Comparison of ENCODE assay signal across 9 cellular contexts in genomic region chr3:154954750-154955149, GRCh38.
A peak's percentile ranks its signal among the peaks of the same experiment; 100 is the strongest.
DNase-seq lines count a peak whose midpoint lies in the region; TF ChIP-seq lines count a peak whose summit lies in the region.
"Had no signal": no experiment of that assay in that cellular context is flagged by ENCODE, and none has a peak within 500 bp of the region (broad histone marks: within the 10 kb centered on the region; RNA-seq: fewer than 3 reads in every experiment).

No MANE protein-coding gene starts in this region.

- H2BK5ac ChIP-seq in mesenchymal stem cell (ENCODE audit: low read depth, low read length, poor library complexity, severe bottlenecking), result no peak overlapping the region

- H3K27ac ChIP-seq in mesenchymal stem cell (ENCODE audit: low read length, poor library complexity, severe bottlenecking), result no peak overlapping the region
- H3K27ac ChIP-seq in coronary artery, result no peak overlapping the region

- H3K27me3 Mint-ChIP-seq in Calu3 (ENCODE audit: unreplicated experiment), result no peaks in the 10 kb centered on the region

- peaks cover 13% of the 10 kb centered on the region for H3K4me1 Mint-ChIP-seq in Calu3 (ENCODE audit: low read depth, unreplicated experiment)

- H3K79me1 ChIP-seq in mesenchymal stem cell (replicated peaks; ENCODE audit: low read length, poor library complexity, severe bottlenecking), result no peaks in the 10 kb centered on the region

- peaks cover 9% of the 10 kb centered on the region for H3K9me3 ChIP-seq in mesenchymal stem cell (ENCODE audit: control insufficient read depth, low read length)

- no peaks in the 10 kb centered on the region for H3K36me3 ChIP-seq in mesenchymal stem cell (ENCODE audit: control insufficient read depth in 1 of 2, insufficient read depth in 2 of 2, low read depth in 1 of 2, low read length in 2 of 2)

- in situ Hi-C loops in astrocyte of the spinal cord (cut with HindIII; ENCODE audit: low sequenced_read_pairs), result no loop called here

- no peak overlapping the region for H2BK15ac ChIP-seq in mesenchymal stem cell (ENCODE audit: low read depth, poor library complexity, severe bottlenecking)

- no peaks in the 10 kb centered on the region for H3K36me3 Mint-ChIP-seq in Calu3 (ENCODE audit: insufficient read depth, unreplicated experiment)

- H2AK5ac ChIP-seq in mesenchymal stem cell (ENCODE audit: low read length, severe bottlenecking), result no peak overlapping the region

- DNase-seq in Calu3, result no peak
- peak; percentile 19 for DNase-seq in LNCaP clone FGC (ENCODE audit: low read depth)
- peak; percentile 60 for DNase-seq in astrocyte of the spinal cord (ENCODE audit: low read depth, low spot score)
- DNase-seq in mesenchymal stem cell, result peak; percentile 59
- no peak for DNase-seq in NCI-H2196 (lab: John Stamatoyannopoulos, UW; ENCODE audit: unreplicated experiment)
- no peak for DNase-seq in coronary artery (ENCODE audit: low spot score)
- no peak for DNase-seq in 8988T
- no peak for DNase-seq in DMS79 (lab: John Stamatoyannopoulos, UW)
- DNase-seq: activated naive CD4-positive, alpha-beta T cell treated with anti-CD3 and anti-CD28 coated beads for 36 hours had no signal

- WGBS in mesenchymal stem cell, result no CpG with 5 or more reads among the region's 1 CpG

- H2AFZ ChIP-seq in mesenchymal stem cell (ENCODE audit: low read depth, low read length), result no peak overlapping the region

- H3K23ac ChIP-seq in mesenchymal stem cell (ENCODE audit: low read length in 2 of 2), result no peak overlapping the region

- BruUV-seq in Calu3 (replicated peaks; lab: Mats Ljungman, UMichigan), result no TSS peak

- no peak overlapping the region for H3K18ac ChIP-seq in mesenchymal stem cell (ENCODE audit: low read depth in 1 of 2, low read length in 2 of 2)

- H3K4me3 Mint-ChIP-seq in Calu3 (ENCODE audit: low read depth, unreplicated experiment), result no peak overlapping the region
- H3K4me3 Mint-ChIP-seq: activated naive CD4-positive, alpha-beta T cell treated with anti-CD3 and anti-CD28 coated beads for 36 hours had no signal

- peak; percentile 37 for TF ChIP-seq CTCF in Calu3 (IDR thresholded peaks at IDR 0.05; ENCODE audit: unreplicated experiment)
- TF ChIP-seq CTCF in LNCaP clone FGC (IDR thresholded peaks at IDR 0.05; ENCODE audit: control insufficient read depth, extremely low read depth, insufficient read depth), result peak; percentile 46
- peak; percentile 47 for TF ChIP-seq CTCF in astrocyte of the spinal cord (IDR thresholded peaks at IDR 0.05; ENCODE audit: low read depth, low read length)
- no peak for TF ChIP-seq CTCF in coronary artery (IDR thresholded peaks at IDR 0.05)

- H4K91ac ChIP-seq in mesenchymal stem cell (ENCODE audit: low read length), result no peak overlapping the region

- H3K4me2 ChIP-seq in mesenchymal stem cell (ENCODE audit: low read length, poor library complexity, severe bottlenecking), result no peak overlapping the region

- H3K14ac ChIP-seq in mesenchymal stem cell (ENCODE audit: low read length in 2 of 2), result no peak overlapping the region

- CTCF ChIA-PET in Calu3 (lab: Charles Lee), result interaction anchor here (0.7 to 0.8 kb wide), 2 partner anchors 367 to 1300 kb away, joined by 5 to 10 read pairs; no protein-coding TSS in a partner anchor

- no peak overlapping the region for H4K8ac ChIP-seq in mesenchymal stem cell (ENCODE audit: low read length)

- intact Hi-C loops in Calu3 (cut with micrococcal nuclease; ENCODE audit: unreplicated experiment), result loop anchor here (1.0 to 10.0 kb wide), 4 partner anchors 128 to 750 kb away; partner anchors contain the start of gene MME

- no peak overlapping the region for H2BK120ac ChIP-seq in mesenchymal stem cell (ENCODE audit: low read depth, low read length)

- no peak overlapping the region for H3K27ac Mint-ChIP-seq in Calu3 (ENCODE audit: unreplicated experiment)
- H3K27ac Mint-ChIP-seq: activated naive CD4-positive, alpha-beta T cell treated with anti-CD3 and anti-CD28 coated beads for 36 hours had no signal

- H3K4ac ChIP-seq in mesenchymal stem cell (ENCODE audit: low read depth in 1 of 2, low read length in 2 of 2), result no peak overlapping the region

- no peaks in the 10 kb centered on the region for H3K4me1 ChIP-seq in mesenchymal stem cell (ENCODE audit: control insufficient read depth, insufficient read depth, low read depth, low read length)

- H3K4me3 ChIP-seq in LNCaP clone FGC (ENCODE audit: low read depth, low read length) (no peak overlapping the region), astrocyte of the spinal cord (ENCODE audit: low read depth, low read length) (no peak overlapping the region), mesenchymal stem cell (ENCODE audit: insufficient read depth in 1 of 2, low read depth in 1 of 2, low read length in 2 of 2) (no peak overlapping the region), coronary artery (no peak overlapping the region)

- no peaks in the 10 kb centered on the region for H3K27me3 ChIP-seq in mesenchymal stem cell (ENCODE audit: control insufficient read depth in 1 of 2, insufficient read depth in 1 of 2, low read length in 2 of 2)

- peaks cover 2% of the 10 kb centered on the region for H3K9me3 Mint-ChIP-seq in Calu3 (ENCODE audit: low read depth, unreplicated experiment)

- H2BK12ac ChIP-seq in mesenchymal stem cell (ENCODE audit: low read length in 2 of 2), result no peak overlapping the region

- H3K9ac ChIP-seq in mesenchymal stem cell (ENCODE audit: low read length), result peak overlapping the region; percentile 45

Comparison
In these comparisons a context has a peak if more than half of its experiments do, and no peak if none do; other contexts are left out.
1. DNase-seq: peak in LNCaP clone FGC (single experiment), astrocyte of the spinal cord (single experiment) and mesenchymal stem cell (single experiment); none in Calu3 (single experiment), NCI-H2196 (single experiment), coronary artery (single experiment), 8988T (single experiment) and DMS79 (single experiment).